Comparison of ENCODE assay signal across 13 cellular contexts in genomic region chr20:41247523-41248370, GRCh38.
DNase-seq lines count a peak whose midpoint lies in the region; ATAC-seq, FAIRE-seq and TF ChIP-seq lines count a peak whose summit lies in the region.
"Had no signal": no experiment of that assay in that cellular context is flagged by ENCODE, and none has a peak within 500 bp of the region (broad histone marks: within the 10 kb centered on the region; RNA-seq: fewer than 3 reads in every experiment).

No MANE protein-coding gene starts in this region.

- 84 to 89% (median 85%) methylated on average over 7 of the region's 7 CpGs for WGBS in spleen, 5 donors

- intact Hi-C loops in spleen (cut with DNase I; ENCODE audit: low total_unique reads) = no loop called here

- H3K27me3 Mint-ChIP-seq in brain (no peaks in the 10 kb centered on the region), memory B cell (no peaks in the 10 kb centered on the region)

- no peak for ATAC-seq in memory B cell (ENCODE audit: low read depth)
- ATAC-seq in HG03135 (IDR thresholded peaks at IDR 0.05; ENCODE audit: unreplicated experiment) = no peak

- TF ChIP-seq CTCF in brain (conservative IDR thresholded peaks at IDR 0.05) = no peak
- no peak for TF ChIP-seq CTCF in spleen (IDR thresholded peaks at IDR 0.05 in 8 of 11, conservative IDR thresholded peaks at IDR 0.05 in 3 of 11)

- DNase-seq in HTR-8/SVneo (ENCODE audit: insufficient read length, low spot score) (no peak), memory B cell (ENCODE audit: low spot score in 2 of 2) (no peak), spleen (no peak), CD1c-positive myeloid dendritic cell (ENCODE audit: extremely low spot score) (no peak), HEK293T (ENCODE audit: extremely low spot score) (no peak)
- no peak for DNase-seq in activated CD4-positive, alpha-beta T cell treated with anti-CD3 and anti-CD28 coated beads for 4 hours
- DNase-seq: activated CD4-positive, CD25-positive, alpha-beta regulatory T cell; activated effector memory CD4-positive, alpha-beta T cell treated with anti-CD3 and anti-CD28 coated beads, Interleukin-2, amount 50 U/mL, for 16 hours; effector CD8-positive, alpha-beta T cell; KBM-7 had no signal

- no peaks in the 10 kb centered on the region for H3K9me3 Mint-ChIP-seq in brain
- no peaks in the 10 kb centered on the region for H3K9me3 Mint-ChIP-seq in memory B cell

- H3K9me3 ChIP-seq in spleen = no peaks in the 10 kb centered on the region

- peaks cover 18 to 89% (median 47%) of the 10 kb centered on the region in 6 donors for H3K4me1 ChIP-seq in spleen

- H3K36me3 Mint-ChIP-seq in brain (no peaks in the 10 kb centered on the region), memory B cell (no peaks in the 10 kb centered on the region)

- CTCF ChIA-PET in HEK293T (lab: Yijun Ruan, JAX) = interaction anchor here (0.6 kb wide), 1 partner anchor 88 kb away, joined by 3 read pairs; no protein-coding TSS in a partner anchor

- H3K4me1 Mint-ChIP-seq in brain = peaks cover 61% of the 10 kb centered on the region
- H3K4me1 Mint-ChIP-seq in memory B cell = peaks cover 22% of the 10 kb centered on the region

- H3K36me3 ChIP-seq in spleen = no peaks in the 10 kb centered on the region

- H3K4me3 ChIP-seq in spleen = no peak overlapping the region

- TF ChIP-seq POLR2A in spleen (IDR thresholded peaks at IDR 0.05) = no peak

- H3K4me3 Mint-ChIP-seq in brain = peak overlapping the region in 3 of 5 experiments; percentile 2 to 73 (median 4)
- no peak overlapping the region for H3K4me3 Mint-ChIP-seq in memory B cell

- peak overlapping the region in 7 of 8 donors; percentile 21 to 86 (median 82) for H3K27ac ChIP-seq in spleen

- peak; percentile 13 for FAIRE-seq in HTR-8/SVneo (lab: Jason Lieb, UNC)
- FAIRE-seq: G401.6 had no signal

- H3K27ac Mint-ChIP-seq in brain (peak overlapping the region; percentile 17 to 96 (median 76)), memory B cell (peak overlapping the region; percentile 6)

- no peaks in the 10 kb centered on the region for H3K27me3 ChIP-seq in spleen (replicated peaks in 1 of 7)

- POLR2A ChIA-PET in HEK293T (lab: Yijun Ruan, JAX) = no interaction called here

TF ChIP-seq in HEK293T, 16 proteins besides CTCF, POLR2A, EP300 and RAD21:
- TF ChIP-seq FOXA1 (IDR thresholded peaks at IDR 0.05) (no peak), ZNF384 (IDR thresholded peaks at IDR 0.05) (no peak), SUZ12 (IDR thresholded peaks at IDR 0.05) (no peak), L3MBTL2 (conservative IDR thresholded peaks at IDR 0.05) (no peak), ELF4 (IDR thresholded peaks at IDR 0.05) (no peak), HDGF (IDR thresholded peaks at IDR 0.05; ENCODE audit: borderline replicate concordance) (no peak), NFRKB (IDR thresholded peaks at IDR 0.05) (no peak), FOXK2 (IDR thresholded peaks at IDR 0.05) (no peak), TARDBP (IDR thresholded peaks at IDR 0.05) (no peak), CTBP1 (IDR thresholded peaks at IDR 0.05; ENCODE audit: borderline replicate concordance) (no peak), BHLHE40 (IDR thresholded peaks at IDR 0.05; ENCODE audit: borderline replicate concordance) (no peak), FOXM1 (IDR thresholded peaks at IDR 0.05; ENCODE audit: borderline replicate concordance) (no peak), PKNOX1 (IDR thresholded peaks at IDR 0.05) (no peak), LEF1 (IDR thresholded peaks at IDR 0.05; ENCODE audit: borderline replicate concordance) (no peak), ARNT (IDR thresholded peaks at IDR 0.05) (no peak), SP1 (IDR thresholded peaks at IDR 0.05) (no peak)
